In the genomic region with DNA sequence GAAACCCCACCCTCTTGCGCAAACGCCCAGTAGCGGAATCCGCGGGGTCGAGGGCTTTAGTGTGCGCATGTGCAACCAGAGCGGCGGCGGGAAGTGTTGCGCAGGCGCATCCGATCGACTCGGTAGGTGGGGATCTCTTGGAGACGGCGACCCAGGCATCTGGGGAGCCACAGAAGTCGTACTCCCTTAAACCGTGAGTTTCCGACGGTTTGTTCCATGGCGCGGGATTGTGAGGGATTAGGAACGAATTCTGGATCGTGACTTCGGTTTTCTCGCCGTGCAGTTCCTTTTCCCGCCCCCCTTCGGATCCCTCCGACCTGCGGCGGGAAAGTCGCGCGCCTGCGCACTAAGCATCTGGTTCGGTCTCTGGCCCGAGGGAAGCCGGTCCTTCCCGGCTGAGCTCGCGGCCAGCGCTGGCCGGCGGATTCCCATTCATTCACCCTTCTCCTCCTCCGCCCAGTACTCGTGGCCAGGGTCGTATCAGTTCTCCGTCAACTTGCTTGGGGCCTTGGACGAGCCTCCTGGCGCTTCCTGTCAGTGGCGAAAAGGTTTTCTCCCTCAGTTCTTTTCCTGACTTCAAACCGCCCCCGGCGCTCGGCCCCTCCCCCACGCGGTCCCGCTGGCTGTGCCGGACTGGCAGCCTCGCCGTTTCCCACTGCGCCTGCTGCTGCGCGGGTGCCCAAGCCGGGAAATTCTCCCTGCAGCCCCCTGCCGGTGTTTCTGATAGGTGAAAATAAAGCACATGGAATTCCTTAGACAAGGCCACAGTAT, we compare ENCODE assay signal across 1 cellular context.
TF ChIP-seq lines count a peak whose summit lies in the region.

A gene (plus strand): TSS at position 96 of the 771 bp plus-strand sequence. CDS start 866 bp downstream, outside the sequence.

TF ChIP-seq in K562, 482 proteins besides CTCF, POLR2A, EP300 and RAD21 (continued from another document and continues in another):
- TF ChIP-seq, protein P1, sequence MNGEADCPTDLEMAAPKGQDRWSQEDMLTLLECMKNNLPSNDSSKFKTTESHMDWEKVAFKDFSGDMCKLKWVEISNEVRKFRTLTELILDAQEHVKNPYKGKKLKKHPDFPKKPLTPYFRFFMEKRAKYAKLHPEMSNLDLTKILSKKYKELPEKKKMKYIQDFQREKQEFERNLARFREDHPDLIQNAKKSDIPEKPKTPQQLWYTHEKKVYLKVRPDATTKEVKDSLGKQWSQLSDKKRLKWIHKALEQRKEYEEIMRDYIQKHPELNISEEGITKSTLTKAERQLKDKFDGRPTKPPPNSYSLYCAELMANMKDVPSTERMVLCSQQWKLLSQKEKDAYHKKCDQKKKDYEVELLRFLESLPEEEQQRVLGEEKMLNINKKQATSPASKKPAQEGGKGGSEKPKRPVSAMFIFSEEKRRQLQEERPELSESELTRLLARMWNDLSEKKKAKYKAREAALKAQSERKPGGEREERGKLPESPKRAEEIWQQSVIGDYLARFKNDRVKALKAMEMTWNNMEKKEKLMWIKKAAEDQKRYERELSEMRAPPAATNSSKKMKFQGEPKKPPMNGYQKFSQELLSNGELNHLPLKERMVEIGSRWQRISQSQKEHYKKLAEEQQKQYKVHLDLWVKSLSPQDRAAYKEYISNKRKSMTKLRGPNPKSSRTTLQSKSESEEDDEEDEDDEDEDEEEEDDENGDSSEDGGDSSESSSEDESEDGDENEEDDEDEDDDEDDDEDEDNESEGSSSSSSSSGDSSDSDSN (IDR thresholded peaks at IDR 0.05; ENCODE audit: borderline replicate concordance in 1 of 2, low read depth in 2 of 2, low read length in 2 of 2) = peak in 1 of 2 experiments; percentile 88; a peak in 2 of 4 replicates
- TF ChIP-seq CBX5 (IDR thresholded peaks at IDR 0.05; ENCODE audit: borderline replicate concordance, low read depth) (no peak), NFXL1 (CRISPR knock-in tag; IDR thresholded peaks at IDR 0.05) (no peak), ZBTB17 (CRISPR knock-in tag; IDR thresholded peaks at IDR 0.05) (0 out of 2 replicates have a peak, but pooled peaks have one; percentile 23), CSDE1 (IDR thresholded peaks at IDR 0.05) (no peak; a peak in 1 of 4 replicates), BHLHE40 (IDR thresholded peaks at IDR 0.05; ENCODE audit: low read length) (peak; percentile 32; the same call in 1 of the 2 replicates), POLR3G (IDR thresholded peaks at IDR 0.05; ENCODE audit: extremely low read depth, insufficient read length, insufficient replicate concordance) (no peak), ZC3H8 (IDR thresholded peaks at IDR 0.05) (no peak), NFIC (IDR thresholded peaks at IDR 0.05) (peak; percentile 52; the same call in 1 of the 2 replicates), ZSCAN32 (CRISPR knock-in tag; IDR thresholded peaks at IDR 0.05) (no peak), ERF (CRISPR knock-in tag; IDR thresholded peaks at IDR 0.05) (0 out of 2 replicates have a peak, but pooled peaks have one; percentile 59), TCF7 (IDR thresholded peaks at IDR 0.05; ENCODE audit: borderline replicate concordance) (no peak), PCBP2 (IDR thresholded peaks at IDR 0.05; ENCODE audit: low read depth, low read length, poor library complexity, severe bottlenecking) (no peak), ZNF444 (CRISPR knock-in tag; IDR thresholded peaks at IDR 0.05) (no peak)
- TF ChIP-seq, protein P2, sequence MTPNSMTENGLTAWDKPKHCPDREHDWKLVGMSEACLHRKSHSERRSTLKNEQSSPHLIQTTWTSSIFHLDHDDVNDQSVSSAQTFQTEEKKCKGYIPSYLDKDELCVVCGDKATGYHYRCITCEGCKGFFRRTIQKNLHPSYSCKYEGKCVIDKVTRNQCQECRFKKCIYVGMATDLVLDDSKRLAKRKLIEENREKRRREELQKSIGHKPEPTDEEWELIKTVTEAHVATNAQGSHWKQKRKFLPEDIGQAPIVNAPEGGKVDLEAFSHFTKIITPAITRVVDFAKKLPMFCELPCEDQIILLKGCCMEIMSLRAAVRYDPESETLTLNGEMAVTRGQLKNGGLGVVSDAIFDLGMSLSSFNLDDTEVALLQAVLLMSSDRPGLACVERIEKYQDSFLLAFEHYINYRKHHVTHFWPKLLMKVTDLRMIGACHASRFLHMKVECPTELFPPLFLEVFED (CRISPR knock-in tag; conservative IDR thresholded peaks at IDR 0.05) = no peak
- TF ChIP-seq, protein P3, sequence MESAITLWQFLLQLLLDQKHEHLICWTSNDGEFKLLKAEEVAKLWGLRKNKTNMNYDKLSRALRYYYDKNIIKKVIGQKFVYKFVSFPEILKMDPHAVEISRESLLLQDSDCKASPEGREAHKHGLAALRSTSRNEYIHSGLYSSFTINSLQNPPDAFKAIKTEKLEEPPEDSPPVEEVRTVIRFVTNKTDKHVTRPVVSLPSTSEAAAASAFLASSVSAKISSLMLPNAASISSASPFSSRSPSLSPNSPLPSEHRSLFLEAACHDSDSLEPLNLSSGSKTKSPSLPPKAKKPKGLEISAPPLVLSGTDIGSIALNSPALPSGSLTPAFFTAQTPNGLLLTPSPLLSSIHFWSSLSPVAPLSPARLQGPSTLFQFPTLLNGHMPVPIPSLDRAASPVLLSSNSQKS (CRISPR knock-in tag; IDR thresholded peaks at IDR 0.05) = no peak
- TF ChIP-seq, protein P4, sequence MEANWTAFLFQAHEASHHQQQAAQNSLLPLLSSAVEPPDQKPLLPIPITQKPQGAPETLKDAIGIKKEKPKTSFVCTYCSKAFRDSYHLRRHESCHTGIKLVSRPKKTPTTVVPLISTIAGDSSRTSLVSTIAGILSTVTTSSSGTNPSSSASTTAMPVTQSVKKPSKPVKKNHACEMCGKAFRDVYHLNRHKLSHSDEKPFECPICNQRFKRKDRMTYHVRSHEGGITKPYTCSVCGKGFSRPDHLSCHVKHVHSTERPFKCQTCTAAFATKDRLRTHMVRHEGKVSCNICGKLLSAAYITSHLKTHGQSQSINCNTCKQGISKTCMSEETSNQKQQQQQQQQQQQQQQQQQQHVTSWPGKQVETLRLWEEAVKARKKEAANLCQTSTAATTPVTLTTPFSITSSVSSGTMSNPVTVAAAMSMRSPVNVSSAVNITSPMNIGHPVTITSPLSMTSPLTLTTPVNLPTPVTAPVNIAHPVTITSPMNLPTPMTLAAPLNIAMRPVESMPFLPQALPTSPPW (CRISPR knock-in tag; IDR thresholded peaks at IDR 0.05) = peak; percentile 79
- TF ChIP-seq, protein P5, sequence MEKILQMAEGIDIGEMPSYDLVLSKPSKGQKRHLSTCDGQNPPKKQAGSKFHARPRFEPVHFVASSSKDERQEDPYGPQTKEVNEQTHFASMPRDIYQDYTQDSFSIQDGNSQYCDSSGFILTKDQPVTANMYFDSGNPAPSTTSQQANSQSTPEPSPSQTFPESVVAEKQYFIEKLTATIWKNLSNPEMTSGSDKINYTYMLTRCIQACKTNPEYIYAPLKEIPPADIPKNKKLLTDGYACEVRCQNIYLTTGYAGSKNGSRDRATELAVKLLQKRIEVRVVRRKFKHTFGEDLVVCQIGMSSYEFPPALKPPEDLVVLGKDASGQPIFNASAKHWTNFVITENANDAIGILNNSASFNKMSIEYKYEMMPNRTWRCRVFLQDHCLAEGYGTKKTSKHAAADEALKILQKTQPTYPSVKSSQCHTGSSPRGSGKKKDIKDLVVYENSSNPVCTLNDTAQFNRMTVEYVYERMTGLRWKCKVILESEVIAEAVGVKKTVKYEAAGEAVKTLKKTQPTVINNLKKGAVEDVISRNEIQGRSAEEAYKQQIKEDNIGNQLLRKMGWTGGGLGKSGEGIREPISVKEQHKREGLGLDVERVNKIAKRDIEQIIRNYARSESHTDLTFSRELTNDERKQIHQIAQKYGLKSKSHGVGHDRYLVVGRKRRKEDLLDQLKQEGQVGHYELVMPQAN (IDR thresholded peaks at IDR 0.05; ENCODE audit: borderline replicate concordance) = peak; percentile 93; the same call in 1 of the 2 replicates
- TF ChIP-seq, protein P6, sequence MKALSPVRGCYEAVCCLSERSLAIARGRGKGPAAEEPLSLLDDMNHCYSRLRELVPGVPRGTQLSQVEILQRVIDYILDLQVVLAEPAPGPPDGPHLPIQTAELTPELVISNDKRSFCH (CRISPR knock-in tag; IDR thresholded peaks at IDR 0.05) = no peak
- TF ChIP-seq, protein P6 (tag; IDR thresholded peaks at IDR 0.05) = 0 out of 2 replicates have a peak, but pooled peaks have one; percentile 14
- TF ChIP-seq, protein P7, sequence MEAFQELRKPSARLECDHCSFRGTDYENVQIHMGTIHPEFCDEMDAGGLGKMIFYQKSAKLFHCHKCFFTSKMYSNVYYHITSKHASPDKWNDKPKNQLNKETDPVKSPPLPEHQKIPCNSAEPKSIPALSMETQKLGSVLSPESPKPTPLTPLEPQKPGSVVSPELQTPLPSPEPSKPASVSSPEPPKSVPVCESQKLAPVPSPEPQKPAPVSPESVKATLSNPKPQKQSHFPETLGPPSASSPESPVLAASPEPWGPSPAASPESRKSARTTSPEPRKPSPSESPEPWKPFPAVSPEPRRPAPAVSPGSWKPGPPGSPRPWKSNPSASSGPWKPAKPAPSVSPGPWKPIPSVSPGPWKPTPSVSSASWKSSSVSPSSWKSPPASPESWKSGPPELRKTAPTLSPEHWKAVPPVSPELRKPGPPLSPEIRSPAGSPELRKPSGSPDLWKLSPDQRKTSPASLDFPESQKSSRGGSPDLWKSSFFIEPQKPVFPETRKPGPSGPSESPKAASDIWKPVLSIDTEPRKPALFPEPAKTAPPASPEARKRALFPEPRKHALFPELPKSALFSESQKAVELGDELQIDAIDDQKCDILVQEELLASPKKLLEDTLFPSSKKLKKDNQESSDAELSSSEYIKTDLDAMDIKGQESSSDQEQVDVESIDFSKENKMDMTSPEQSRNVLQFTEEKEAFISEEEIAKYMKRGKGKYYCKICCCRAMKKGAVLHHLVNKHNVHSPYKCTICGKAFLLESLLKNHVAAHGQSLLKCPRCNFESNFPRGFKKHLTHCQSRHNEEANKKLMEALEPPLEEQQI (IDR thresholded peaks at IDR 0.05) = peak; percentile 8
- TF ChIP-seq, protein P8, sequence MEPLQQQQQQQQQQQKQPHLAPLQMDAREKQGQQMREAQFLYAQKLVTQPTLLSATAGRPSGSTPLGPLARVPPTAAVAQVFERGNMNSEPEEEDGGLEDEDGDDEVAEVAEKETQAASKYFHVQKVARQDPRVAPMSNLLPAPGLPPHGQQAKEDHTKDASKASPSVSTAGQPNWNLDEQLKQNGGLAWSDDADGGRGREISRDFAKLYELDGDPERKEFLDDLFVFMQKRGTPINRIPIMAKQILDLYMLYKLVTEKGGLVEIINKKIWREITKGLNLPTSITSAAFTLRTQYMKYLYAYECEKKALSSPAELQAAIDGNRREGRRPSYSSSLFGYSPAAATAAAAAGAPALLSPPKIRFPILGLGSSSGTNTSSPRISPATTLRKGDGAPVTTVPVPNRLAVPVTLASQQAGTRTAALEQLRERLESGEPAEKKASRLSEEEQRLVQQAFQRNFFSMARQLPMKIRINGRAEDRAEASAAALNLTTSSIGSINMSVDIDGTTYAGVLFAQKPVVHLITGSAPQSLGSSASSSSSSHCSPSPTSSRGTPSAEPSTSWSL (CRISPR knock-in tag; IDR thresholded peaks at IDR 0.05; ENCODE audit: borderline replicate concordance) = no peak
- TF ChIP-seq, protein P9, sequence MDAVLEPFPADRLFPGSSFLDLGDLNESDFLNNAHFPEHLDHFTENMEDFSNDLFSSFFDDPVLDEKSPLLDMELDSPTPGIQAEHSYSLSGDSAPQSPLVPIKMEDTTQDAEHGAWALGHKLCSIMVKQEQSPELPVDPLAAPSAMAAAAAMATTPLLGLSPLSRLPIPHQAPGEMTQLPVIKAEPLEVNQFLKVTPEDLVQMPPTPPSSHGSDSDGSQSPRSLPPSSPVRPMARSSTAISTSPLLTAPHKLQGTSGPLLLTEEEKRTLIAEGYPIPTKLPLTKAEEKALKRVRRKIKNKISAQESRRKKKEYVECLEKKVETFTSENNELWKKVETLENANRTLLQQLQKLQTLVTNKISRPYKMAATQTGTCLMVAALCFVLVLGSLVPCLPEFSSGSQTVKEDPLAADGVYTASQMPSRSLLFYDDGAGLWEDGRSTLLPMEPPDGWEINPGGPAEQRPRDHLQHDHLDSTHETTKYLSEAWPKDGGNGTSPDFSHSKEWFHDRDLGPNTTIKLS (IDR thresholded peaks at IDR 0.05; ENCODE audit: borderline replicate concordance, low read depth) = no peak; the same call in 1 of the 2 replicates
